Comparison of ENCODE assay signal across 38 cellular contexts in the genomic region with DNA sequence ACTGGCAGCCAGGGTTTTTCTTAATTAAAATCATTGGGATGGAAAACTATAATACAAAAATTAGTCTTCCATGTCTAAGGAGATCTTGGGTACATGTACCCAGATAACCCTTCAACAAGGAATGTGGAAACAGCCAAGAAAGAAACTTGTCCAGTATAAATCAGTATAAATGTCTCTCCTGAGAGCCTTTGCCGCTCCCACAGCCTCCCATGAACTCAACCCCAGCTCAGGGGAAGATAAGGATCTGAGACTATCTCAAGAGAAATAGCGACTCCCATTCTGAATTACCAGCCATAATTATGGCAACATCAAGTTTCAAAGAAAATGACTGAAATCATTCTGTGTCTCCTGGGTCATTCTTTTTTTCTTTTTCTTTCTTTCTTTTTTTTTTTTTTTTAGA.
"Had no signal": no experiment of that assay in that cellular context is flagged by ENCODE, and none has a peak within 500 bp of the region (broad histone marks: within the 10 kb centered on the region; RNA-seq: fewer than 3 reads in every experiment).

No MANE protein-coding gene starts in this region.

- H3K9me3 Mint-ChIP-seq: activated naive CD4-positive, alpha-beta T cell treated with anti-CD3 and anti-CD28 coated beads for 36 hours; activated naive CD4-positive, alpha-beta T cell treated with anti-CD3 and anti-CD28 coated beads, Interleukin-2, amount 10 ng/mL, durations not matched to agents 7 days and 5 days; activated naive CD4-positive, alpha-beta T cell treated with anti-CD3 and anti-CD28 coated beads, Interleukin-2, amount 50 U/mL, for 24 hours; activated naive CD4-positive, alpha-beta T cell treated with anti-CD3 and anti-CD28 coated beads, Interleukin-2, amount 50 U/mL, for 72 hours; activated naive CD8-positive, alpha-beta T cell treated with anti-CD3 and anti-CD28 coated beads, Interleukin-2, amount 10 ng/mL, durations not matched to agents 7 days and 5 days; activated naive CD8-positive, alpha-beta T cell treated with anti-CD3 and anti-CD28 coated beads, Interleukin-2, amount 50 U/mL, for 24 hours; activated T-cell treated with anti-CD3 and anti-CD28 coated beads, Interleukin-2, amount 50 U/mL, for 24 hours; activated T-cell treated with anti-CD3 and anti-CD28 coated beads, Interleukin-2, amount 50 U/mL, for 4 hours; activated T-cell treated with anti-CD3 and anti-CD28 coated beads, Interleukin-2, amount 50 U/mL, for 72 hours; activated T-helper 1 cell treated with anti-CD3 and anti-CD28 coated beads, Interleukin-12 subunit alpha, Interleukin-12 subunit beta, Interleukin-2, Interleukin-4 antibody, amounts not matched to agents 30 ng/mL and 10 ng/mL and 1 ng/mL, durations not matched to agents 14 hours and 24 hours and 36 hours; activated T-helper 17 cell treated with anti-CD3 and anti-CD28 coated beads, Interleukin-2, amount 50 U/mL, for 72 hours; activated T-helper 2 cell treated with anti-CD3 and anti-CD28 coated beads, Interferon-gamma antibody, Interleukin-2, Interleukin-4, amounts not matched to agents 10 μg/mL and 5 μg/mL and 100 μg/mL, durations not matched to agents 14 hours and 24 hours and 36 hours; brain; central memory CD8-positive, alpha-beta T cell had no signal

- H3K4me3 Mint-ChIP-seq: activated naive CD4-positive, alpha-beta T cell treated with anti-CD3 and anti-CD28 coated beads for 36 hours; activated naive CD4-positive, alpha-beta T cell treated with anti-CD3 and anti-CD28 coated beads, Interleukin-2, amount 10 ng/mL, durations not matched to agents 7 days and 5 days; activated naive CD4-positive, alpha-beta T cell treated with anti-CD3 and anti-CD28 coated beads, Interleukin-2, amount 50 U/mL, for 24 hours; activated naive CD8-positive, alpha-beta T cell; activated naive CD8-positive, alpha-beta T cell treated with anti-CD3 and anti-CD28 coated beads, Interleukin-2, amount 10 ng/mL, durations not matched to agents 7 days and 5 days; activated naive CD8-positive, alpha-beta T cell treated with anti-CD3 and anti-CD28 coated beads, Interleukin-2, amount 50 U/mL, for 24 hours; activated T-cell treated with anti-CD3 and anti-CD28 coated beads, Interleukin-2, amount 50 U/mL, for 24 hours; activated T-cell treated with anti-CD3 and anti-CD28 coated beads, Interleukin-2, amount 50 U/mL, for 4 hours; activated T-cell treated with anti-CD3 and anti-CD28 coated beads, Interleukin-2, amount 50 U/mL, for 72 hours; activated T-helper 1 cell treated with anti-CD3 and anti-CD28 coated beads, Interleukin-12 subunit alpha, Interleukin-12 subunit beta, Interleukin-2, Interleukin-4 antibody, amounts not matched to agents 30 ng/mL and 10 ng/mL and 1 ng/mL, durations not matched to agents 14 hours and 24 hours and 36 hours; activated T-helper 17 cell treated with anti-CD3 and anti-CD28 coated beads, Interleukin-2, amount 50 U/mL, for 72 hours; brain; central memory CD8-positive, alpha-beta T cell had no signal

- H3K27ac Mint-ChIP-seq: activated naive CD4-positive, alpha-beta T cell treated with anti-CD3 and anti-CD28 coated beads for 36 hours; activated naive CD4-positive, alpha-beta T cell treated with anti-CD3 and anti-CD28 coated beads, Interleukin-2, amount 10 ng/mL, durations not matched to agents 7 days and 5 days; activated naive CD8-positive, alpha-beta T cell treated with anti-CD3 and anti-CD28 coated beads, Interleukin-2, amount 10 ng/mL, durations not matched to agents 7 days and 5 days; activated naive CD8-positive, alpha-beta T cell treated with anti-CD3 and anti-CD28 coated beads, Interleukin-2, amount 50 U/mL, for 24 hours; activated T-helper 1 cell treated with anti-CD3 and anti-CD28 coated beads, Interleukin-12 subunit alpha, Interleukin-12 subunit beta, Interleukin-2, Interleukin-4 antibody, amounts not matched to agents 30 ng/mL and 10 ng/mL and 1 ng/mL, durations not matched to agents 14 hours and 24 hours and 36 hours; activated T-helper 17 cell treated with anti-CD3 and anti-CD28 coated beads, Interleukin-2, amount 50 U/mL, for 72 hours; activated T-helper 2 cell treated with anti-CD3 and anti-CD28 coated beads, Interferon-gamma antibody, Interleukin-2, Interleukin-4, amounts not matched to agents 10 μg/mL and 5 μg/mL and 100 μg/mL, durations not matched to agents 14 hours and 24 hours and 36 hours; brain had no signal

- ATAC-seq: activated naive CD4-positive, alpha-beta T cell treated with anti-CD3 and anti-CD28 coated beads, Interleukin-2, amount 50 U/mL, for 72 hours; activated naive CD8-positive, alpha-beta T cell treated with anti-CD3 and anti-CD28 coated beads, Interleukin-2, amount 50 U/mL, for 24 hours; activated T-cell treated with anti-CD3 and anti-CD28 coated beads, Interleukin-2, amount 50 U/mL, for 4 hours; activated T-cell treated with anti-CD3 and anti-CD28 coated beads, Interleukin-2, amount 50 U/mL, for 72 hours; activated T-helper 17 cell treated with anti-CD3 and anti-CD28 coated beads, Interleukin-2, amount 50 U/mL, for 72 hours had no signal

- H3K4me1 Mint-ChIP-seq: activated naive CD4-positive, alpha-beta T cell treated with anti-CD3 and anti-CD28 coated beads, Interleukin-2, amount 10 ng/mL, durations not matched to agents 7 days and 5 days; activated naive CD4-positive, alpha-beta T cell treated with anti-CD3 and anti-CD28 coated beads, Interleukin-2, amount 50 U/mL, for 24 hours; activated naive CD8-positive, alpha-beta T cell treated with anti-CD3 and anti-CD28 coated beads, Interleukin-2, amount 50 U/mL, for 24 hours; activated T-helper 17 cell treated with anti-CD3 and anti-CD28 coated beads, Interleukin-2, amount 50 U/mL, for 72 hours; brain had no signal

- DNase-seq: activated effector memory CD4-positive, alpha-beta T cell treated with anti-CD3 and anti-CD28 coated beads, Interleukin-2, amount 50 U/mL, for 16 hours; activated effector memory CD4-positive, alpha-beta T cell treated with Interleukin-2 at 50 U/mL for 16 hours; activated gamma-delta T cell; activated gamma-delta T cell treated with Interleukin-2 at 50 U/mL for 16 hours; activated naive CD4-positive, alpha-beta T cell; activated naive CD4-positive, alpha-beta T cell treated with anti-CD3 and anti-CD28 coated beads for 36 hours; activated naive CD4-positive, alpha-beta T cell treated with anti-CD3 and anti-CD28 coated beads, Interleukin-2, amount 10 ng/mL, durations not matched to agents 7 days and 5 days; activated naive CD4-positive, alpha-beta T cell treated with anti-CD3 and anti-CD28 coated beads, Interleukin-2, amount 50 U/mL, for 16 hours; activated naive CD4-positive, alpha-beta T cell treated with Interleukin-2 at 50 U/mL for 16 hours; activated naive CD8-positive, alpha-beta T cell treated with anti-CD3 and anti-CD28 coated beads, Interleukin-2, amount 10 ng/mL, durations not matched to agents 7 days and 5 days; activated naive CD8-positive, alpha-beta T cell treated with anti-CD3 and anti-CD28 coated beads, Interleukin-2, amount 50 U/mL, for 24 hours; activated T-cell treated with anti-CD3 and anti-CD28 coated beads for 4 hours; activated T-cell treated with anti-CD3 and anti-CD28 coated beads, Interleukin-2, amount 50 U/mL, for 1 hour; activated T-cell treated with anti-CD3 and anti-CD28 coated beads, Interleukin-2, amount 50 U/mL, for 24 hours; activated T-cell treated with anti-CD3 and anti-CD28 coated beads, Interleukin-2, amount 50 U/mL, for 4 hours; activated T-cell treated with anti-CD3 and anti-CD28 coated beads, Interleukin-2, amount 50 U/mL, for 48 hours; activated T-cell treated with anti-CD3 and anti-CD28 coated beads, Interleukin-2, amount 50 U/mL, for 72 hours; adrenal gland; amniotic stem cell; amygdala; anterior cingulate cortex; aorta; brain microvascular endothelial cell; caudate nucleus; central memory CD4-positive, alpha-beta T cell; cerebellar nuclear complex had no signal

- H3K27me3 Mint-ChIP-seq: activated naive CD4-positive, alpha-beta T cell treated with anti-CD3 and anti-CD28 coated beads, Interleukin-2, amount 10 ng/mL, durations not matched to agents 7 days and 5 days; activated naive CD4-positive, alpha-beta T cell treated with anti-CD3 and anti-CD28 coated beads, Interleukin-2, amount 50 U/mL, for 24 hours; activated naive CD8-positive, alpha-beta T cell; activated naive CD8-positive, alpha-beta T cell treated with anti-CD3 and anti-CD28 coated beads, Interleukin-2, amount 10 ng/mL, durations not matched to agents 7 days and 5 days; activated naive CD8-positive, alpha-beta T cell treated with anti-CD3 and anti-CD28 coated beads, Interleukin-2, amount 50 U/mL, for 24 hours; activated T-cell treated with anti-CD3 and anti-CD28 coated beads, Interleukin-2, amount 50 U/mL, for 24 hours; activated T-helper 17 cell treated with anti-CD3 and anti-CD28 coated beads, Interleukin-2, amount 50 U/mL, for 72 hours; central memory CD8-positive, alpha-beta T cell had no signal

- H3K9me3 ChIP-seq: adrenal gland, ascending aorta, body of pancreas, breast epithelium had no signal

- H3K27me3 ChIP-seq: adrenal gland, ascending aorta, body of pancreas, brain microvascular endothelial cell, breast epithelium, cardiac muscle cell had no signal

- H3K4me3 ChIP-seq: adrenal gland, ascending aorta, body of pancreas, breast epithelium, cardiac muscle cell had no signal

- H3K27ac ChIP-seq: adrenal gland, ascending aorta, body of pancreas, brain microvascular endothelial cell, breast epithelium, cardiac muscle cell had no signal

- H3K4me1 ChIP-seq: adrenal gland, ascending aorta, breast epithelium had no signal

- H3K36me3 ChIP-seq: brain microvascular endothelial cell, breast epithelium had no signal
